In genomic region chr12:28569698-28570411, GRCh38 we compare ENCODE assay signal across 1 cellular context.
TF ChIP-seq lines count a peak whose summit lies in the region.

No MANE protein-coding gene starts in this region.

TF ChIP-seq in GM12878, 131 proteins besides CTCF, POLR2A, EP300 and RAD21 (continued from another document):
- TF ChIP-seq ZBTB40 (IDR thresholded peaks at IDR 0.05; ENCODE audit: borderline replicate concordance) (no peak), SMAD1 (IDR thresholded peaks at IDR 0.05; ENCODE audit: low read depth, partially characterized antibody) (no peak), CUX1 (IDR thresholded peaks at IDR 0.05; ENCODE audit: insufficient replicate concordance, low read depth, low read length) (no peak), KDM1A (IDR thresholded peaks at IDR 0.05; ENCODE audit: borderline replicate concordance) (no peak), IKZF1 (conservative IDR thresholded peaks at IDR 0.05) (no peak), RFX5 (IDR thresholded peaks at IDR 0.05; ENCODE audit: low read depth, low read length) (no peak), TAF1 (IDR thresholded peaks at IDR 0.05; ENCODE audit: borderline replicate concordance, low read depth, low read length) (no peak), ETV6 (conservative IDR thresholded peaks at IDR 0.05 in 1 of 2, IDR thresholded peaks at IDR 0.05 in 1 of 2; ENCODE audit: borderline replicate concordance in 1 of 2, low read depth in 1 of 2) (no peak), E2F8 (IDR thresholded peaks at IDR 0.05; ENCODE audit: low read depth, partially characterized antibody) (no peak), NFIC (IDR thresholded peaks at IDR 0.05; ENCODE audit: low read depth, low read length) (no peak), MEF2B (IDR thresholded peaks at IDR 0.05; ENCODE audit: partially characterized antibody, poor library complexity, severe bottlenecking) (no peak), POLR2AphosphoS5 (IDR thresholded peaks at IDR 0.05; ENCODE audit: low read length) (no peak), RAD51 (IDR thresholded peaks at IDR 0.05) (no peak), TARDBP (IDR thresholded peaks at IDR 0.05; ENCODE audit: borderline replicate concordance) (no peak), RB1 (IDR thresholded peaks at IDR 0.05; ENCODE audit: borderline replicate concordance) (no peak), JUNB (IDR thresholded peaks at IDR 0.05) (no peak), MLLT1 (IDR thresholded peaks at IDR 0.05) (no peak)
